ENCODE assay signal across 1 cellular context in genomic region chr10:99742701-99743100, GRCh38.
TF ChIP-seq lines count a peak whose summit lies in the region.

No MANE protein-coding gene starts in this region.

TF ChIP-seq in HCT116, 20 proteins besides CTCF, POLR2A, EP300 and RAD21 (continued from another document):
- TF ChIP-seq, protein P1, sequence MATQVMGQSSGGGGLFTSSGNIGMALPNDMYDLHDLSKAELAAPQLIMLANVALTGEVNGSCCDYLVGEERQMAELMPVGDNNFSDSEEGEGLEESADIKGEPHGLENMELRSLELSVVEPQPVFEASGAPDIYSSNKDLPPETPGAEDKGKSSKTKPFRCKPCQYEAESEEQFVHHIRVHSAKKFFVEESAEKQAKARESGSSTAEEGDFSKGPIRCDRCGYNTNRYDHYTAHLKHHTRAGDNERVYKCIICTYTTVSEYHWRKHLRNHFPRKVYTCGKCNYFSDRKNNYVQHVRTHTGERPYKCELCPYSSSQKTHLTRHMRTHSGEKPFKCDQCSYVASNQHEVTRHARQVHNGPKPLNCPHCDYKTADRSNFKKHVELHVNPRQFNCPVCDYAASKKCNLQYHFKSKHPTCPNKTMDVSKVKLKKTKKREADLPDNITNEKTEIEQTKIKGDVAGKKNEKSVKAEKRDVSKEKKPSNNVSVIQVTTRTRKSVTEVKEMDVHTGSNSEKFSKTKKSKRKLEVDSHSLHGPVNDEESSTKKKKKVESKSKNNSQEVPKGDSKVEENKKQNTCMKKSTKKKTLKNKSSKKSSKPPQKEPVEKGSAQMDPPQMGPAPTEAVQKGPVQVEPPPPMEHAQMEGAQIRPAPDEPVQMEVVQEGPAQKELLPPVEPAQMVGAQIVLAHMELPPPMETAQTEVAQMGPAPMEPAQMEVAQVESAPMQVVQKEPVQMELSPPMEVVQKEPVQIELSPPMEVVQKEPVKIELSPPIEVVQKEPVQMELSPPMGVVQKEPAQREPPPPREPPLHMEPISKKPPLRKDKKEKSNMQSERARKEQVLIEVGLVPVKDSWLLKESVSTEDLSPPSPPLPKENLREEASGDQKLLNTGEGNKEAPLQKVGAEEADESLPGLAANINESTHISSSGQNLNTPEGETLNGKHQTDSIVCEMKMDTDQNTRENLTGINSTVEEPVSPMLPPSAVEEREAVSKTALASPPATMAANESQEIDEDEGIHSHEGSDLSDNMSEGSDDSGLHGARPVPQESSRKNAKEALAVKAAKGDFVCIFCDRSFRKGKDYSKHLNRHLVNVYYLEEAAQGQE (IDR thresholded peaks at IDR 0.05; ENCODE audit: low read depth): no peak
- TF ChIP-seq, protein P2, sequence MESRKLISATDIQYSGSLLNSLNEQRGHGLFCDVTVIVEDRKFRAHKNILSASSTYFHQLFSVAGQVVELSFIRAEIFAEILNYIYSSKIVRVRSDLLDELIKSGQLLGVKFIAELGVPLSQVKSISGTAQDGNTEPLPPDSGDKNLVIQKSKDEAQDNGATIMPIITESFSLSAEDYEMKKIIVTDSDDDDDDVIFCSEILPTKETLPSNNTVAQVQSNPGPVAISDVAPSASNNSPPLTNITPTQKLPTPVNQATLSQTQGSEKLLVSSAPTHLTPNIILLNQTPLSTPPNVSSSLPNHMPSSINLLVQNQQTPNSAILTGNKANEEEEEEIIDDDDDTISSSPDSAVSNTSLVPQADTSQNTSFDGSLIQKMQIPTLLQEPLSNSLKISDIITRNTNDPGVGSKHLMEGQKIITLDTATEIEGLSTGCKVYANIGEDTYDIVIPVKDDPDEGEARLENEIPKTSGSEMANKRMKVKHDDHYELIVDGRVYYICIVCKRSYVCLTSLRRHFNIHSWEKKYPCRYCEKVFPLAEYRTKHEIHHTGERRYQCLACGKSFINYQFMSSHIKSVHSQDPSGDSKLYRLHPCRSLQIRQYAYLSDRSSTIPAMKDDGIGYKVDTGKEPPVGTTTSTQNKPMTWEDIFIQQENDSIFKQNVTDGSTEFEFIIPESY (IDR thresholded peaks at IDR 0.05; ENCODE audit: extremely low read depth, insufficient replicate concordance, low read length): no peak
- TF ChIP-seq SRF (IDR thresholded peaks at IDR 0.05; ENCODE audit: low read depth) (no peak), TCF7L2 (IDR thresholded peaks at IDR 0.05; ENCODE audit: borderline replicate concordance, extremely low read depth, insufficient read depth, insufficient read length) (no peak), CBX3 (IDR thresholded peaks at IDR 0.05; ENCODE audit: low read depth) (no peak), ZNF274 (IDR thresholded peaks at IDR 0.05; ENCODE audit: low read depth, low read length) (no peak), CEBPB (IDR thresholded peaks at IDR 0.05; ENCODE audit: low read depth) (no peak), ZFX (IDR thresholded peaks at IDR 0.05) (no peak), EGR1 (IDR thresholded peaks at IDR 0.05; ENCODE audit: low read depth) (no peak), POLR2AphosphoS5 (IDR thresholded peaks at IDR 0.05; ENCODE audit: low read depth, low read length) (no peak), SIN3A (IDR thresholded peaks at IDR 0.05; ENCODE audit: low read depth) (no peak), YY1 (IDR thresholded peaks at IDR 0.05; ENCODE audit: extremely low read depth, insufficient replicate concordance, low read depth, low read length) (no peak), EZH2phosphoT487 (IDR thresholded peaks at IDR 0.05; ENCODE audit: borderline replicate concordance) (no peak)
TF ChIP-seq in HCT116: peak in this region for 0.
